8 cellular contexts compared by ENCODE assay signal in genomic region chr6:41781302-41781711, GRCh38. TPM values are rescaled to one million over a fixed set of nuclear protein-coding genes. Genes with fewer than 3 reads are reported as not detected.
DNase-seq lines count a peak whose midpoint lies in the region; ATAC-seq and TF ChIP-seq lines count a peak whose summit lies in the region.

No MANE protein-coding gene starts in this region.

- H3K27me3 Mint-ChIP-seq in HFFc6 (ENCODE audit: insufficient read depth), result peaks cover 6% of the 10 kb centered on the region
- peaks cover 6% of the 10 kb centered on the region for H3K27me3 Mint-ChIP-seq in activated CD4-positive, alpha-beta memory T cell treated with anti-CD3 and anti-CD28 coated beads for 36 hours

- intact Hi-C loops in activated CD4-positive, alpha-beta memory T cell treated with anti-CD3 and anti-CD28 coated beads for 36 hours (cut with micrococcal nuclease), result loop anchor here (5.0 kb wide), 1 partner anchor 436 kb away; the partner anchor contains the start of gene MRPS10
- intact Hi-C loops in left ventricle myocardium inferior (cut with micrococcal nuclease), result loop anchor here (10.0 kb wide), 1 partner anchor 263 kb away; no protein-coding TSS in a partner anchor

- H3K4me1 ChIP-seq in left ventricle myocardium inferior, result peaks cover 79% of the 10 kb centered on the region

- no peak overlapping the region for H3K27ac Mint-ChIP-seq in HFFc6
- H3K27ac Mint-ChIP-seq in activated CD4-positive, alpha-beta memory T cell treated with anti-CD3 and anti-CD28 coated beads for 36 hours, result no peak overlapping the region

- peak overlapping the region; percentile 98 for H3K27ac ChIP-seq in left ventricle myocardium inferior (replicated peaks)

- no peak for ATAC-seq in HG02798 (IDR thresholded peaks at IDR 0.05; ENCODE audit: poor library complexity, unreplicated experiment)

- H3K4me1 Mint-ChIP-seq in HFFc6 (ENCODE audit: low read depth), result peaks cover 20% of the 10 kb centered on the region
- peaks cover 17% of the 10 kb centered on the region for H3K4me1 Mint-ChIP-seq in activated CD4-positive, alpha-beta memory T cell treated with anti-CD3 and anti-CD28 coated beads for 36 hours (ENCODE audit: low read depth)

- no peaks in the 10 kb centered on the region for H3K27me3 ChIP-seq in left ventricle myocardium inferior (ENCODE audit: low read depth)

- H3K4me3 ChIP-seq in left ventricle myocardium inferior (peak overlapping the region; percentile 96), retinal pigment epithelial cell (ENCODE audit: low read length) (peak overlapping the region; percentile 70)

- CTCF ChIA-PET in activated CD4-positive, alpha-beta memory T cell treated with anti-CD3 and anti-CD28 coated beads for 36 hours (lab: Charles Lee), result interaction anchor here (0.6 to 2.9 kb wide), 8 partner anchors 39 to 322 kb away, joined by 3 to 9 read pairs (median 3); partner anchors contain the start of genes BYSL and MED20

- DNase-seq in HFFc6 (no peak), left ventricle myocardium inferior (peak; percentile 36), retinal pigment epithelial cell (ENCODE audit: low read depth) (no peak), GM03348 (ENCODE audit: low spot score) (no peak), SIG-M5 treated with dmso at 0.1 percent for 504 hours (lab: John Stamatoyannopoulos, UW; ENCODE audit: unreplicated experiment) (no peak), KG1 (lab: John Stamatoyannopoulos, UW) (no peak)
- no peak for DNase-seq in activated CD4-positive, alpha-beta memory T cell treated with anti-CD3 and anti-CD28 coated beads for 36 hours

- POLR2A ChIA-PET in activated CD4-positive, alpha-beta memory T cell treated with anti-CD3 and anti-CD28 coated beads for 36 hours (lab: Charles Lee), result no interaction called here

- no peaks in the 10 kb centered on the region for H3K9me3 ChIP-seq in left ventricle myocardium inferior (replicated peaks)

- H3K9me3 Mint-ChIP-seq in HFFc6, result no peaks in the 10 kb centered on the region
- no peaks in the 10 kb centered on the region for H3K9me3 Mint-ChIP-seq in activated CD4-positive, alpha-beta memory T cell treated with anti-CD3 and anti-CD28 coated beads for 36 hours

- peaks cover 20% of the 10 kb centered on the region for H3K36me3 ChIP-seq in left ventricle myocardium inferior

- TF ChIP-seq CTCF in HFFc6 (IDR thresholded peaks at IDR 0.05) (no peak), left ventricle myocardium inferior (IDR thresholded peaks at IDR 0.05; ENCODE audit: borderline replicate concordance) (no peak), retinal pigment epithelial cell (conservative IDR thresholded peaks at IDR 0.05; ENCODE audit: low read depth, low read length) (no peak)

- peak overlapping the region; percentile 77 for H3K4me3 Mint-ChIP-seq in HFFc6
- peak overlapping the region; percentile 47 for H3K4me3 Mint-ChIP-seq in activated CD4-positive, alpha-beta memory T cell treated with anti-CD3 and anti-CD28 coated beads for 36 hours

- H3K36me3 Mint-ChIP-seq in HFFc6 (ENCODE audit: low read depth), result no peaks in the 10 kb centered on the region
- H3K36me3 Mint-ChIP-seq in activated CD4-positive, alpha-beta memory T cell treated with anti-CD3 and anti-CD28 coated beads for 36 hours, result no peaks in the 10 kb centered on the region

RNA-seq across cellular contexts. Expression of gene PRICKLE4, which starts 0.7 kb away (rescaled TPM):
- under 1 TPM in 3 of 6 experiments, not detected in 3; 0.30 to 0.68 (median 0.31) TPM for total RNA-seq in HFFc6 (2021; fragmentation: NEBNext Ultra II Directional; extraction: Animal tissue kit (Norgen Biotek cat#: 25700))
- total RNA-seq in activated CD4-positive, alpha-beta memory T cell treated with anti-CD3 and anti-CD28 coated beads for 36 hours, result under 1 TPM in 1 of 2 experiments, not detected in 1; 0.71 TPM
- 0.88 TPM for total RNA-seq in left ventricle myocardium inferior

RNA-seq across cellular contexts. Expression of gene FRS3, which starts 1.6 kb away (rescaled TPM):
- 1 to 10 TPM; 2.5 to 3.4 (median 2.9) TPM for total RNA-seq in HFFc6 (2021; fragmentation: NEBNext Ultra II Directional; extraction: Animal tissue kit (Norgen Biotek cat#: 25700))
- total RNA-seq in activated CD4-positive, alpha-beta memory T cell treated with anti-CD3 and anti-CD28 coated beads for 36 hours, result 1 to 10 TPM; 4.8 to 5.5 TPM
- 5.3 TPM for total RNA-seq in left ventricle myocardium inferior

RNA-seq across cellular contexts. Expression of gene TOMM6, which starts 6.2 kb away (rescaled TPM):
- total RNA-seq in HFFc6 (2021; fragmentation: NEBNext Ultra II Directional; extraction: Animal tissue kit (Norgen Biotek cat#: 25700)), result 100 to 1,000 TPM; 216 to 234 (median 228) TPM
- total RNA-seq in activated CD4-positive, alpha-beta memory T cell treated with anti-CD3 and anti-CD28 coated beads for 36 hours, result 100 to 1,000 TPM; 264 to 280 TPM
- 177 TPM for total RNA-seq in left ventricle myocardium inferior

RNA-seq across cellular contexts. Expression of gene PGC, which starts 34.1 kb away (rescaled TPM):
- not detected for total RNA-seq in HFFc6 (2021; fragmentation: NEBNext Ultra II Directional; extraction: Animal tissue kit (Norgen Biotek cat#: 25700))
- total RNA-seq in activated CD4-positive, alpha-beta memory T cell treated with anti-CD3 and anti-CD28 coated beads for 36 hours, result not detected
- total RNA-seq in left ventricle myocardium inferior, result not detected

RNA-seq across cellular contexts. Expression of gene TFEB, which starts 45.9 kb away (rescaled TPM):
- 10 to 100 TPM in 4 of 6 experiments, 1 to 10 TPM in 2; 8.7 to 14.2 (median 11.0) TPM for total RNA-seq in HFFc6 (2021; fragmentation: NEBNext Ultra II Directional; extraction: Animal tissue kit (Norgen Biotek cat#: 25700))
- 10 to 100 TPM; 11.7 to 13.4 TPM for total RNA-seq in activated CD4-positive, alpha-beta memory T cell treated with anti-CD3 and anti-CD28 coated beads for 36 hours
- total RNA-seq in left ventricle myocardium inferior, result 39.9 TPM
